ENCODE assay signal across 27 cellular contexts in genomic region chr1:205240569-205240968, GRCh38.
"Had no signal": no experiment of that assay in that cellular context is flagged by ENCODE, and none has a peak within 500 bp of the region (broad histone marks: within the 10 kb centered on the region; RNA-seq: fewer than 3 reads in every experiment).

No MANE protein-coding gene starts in this region.

- FAIRE-seq: bronchial epithelial cell, pancreas had no signal

- H3K27me3 ChIP-seq: neutrophil, pancreas, testis, vagina had no signal

- H3K9me3 ChIP-seq: neutrophil, pancreas, testis, vagina had no signal

- H3K27ac ChIP-seq: foreskin keratinocyte, neutrophil, pancreas, skin epidermis, testis, vagina had no signal

- H3K36me3 Mint-ChIP-seq: natural killer cell treated with Interleukin-12 subunit alpha and Interleukin-12 subunit beta and Interleukin-15 and Interleukin-18, amount 100 ng/mL, for 72 hours; WTC11 had no signal

- H3K36me3 ChIP-seq: neutrophil, pancreas, vagina had no signal

- H3K4me3 Mint-ChIP-seq: activated naive CD8-positive, alpha-beta T cell treated with anti-CD3 and anti-CD28 coated beads for 36 hours; dendritic cell treated with granulocyte-macrophage colony-stimulating factor and Interleukin-4, amounts not matched to agents 40 ng/mL and 50 ng/mL, for 4 days; natural killer cell treated with Interleukin-12 subunit alpha and Interleukin-12 subunit beta and Interleukin-15 and Interleukin-18, amount 100 ng/mL, for 72 hours; stimulated activated effector memory CD8-positive, alpha-beta T cell treated with anti-CD3 and anti-CD28 coated beads, Interleukin-12 subunit alpha, Interleukin-12 subunit beta, amount 100 ng/mL, for 72 hours; stimulated activated naive CD8-positive, alpha-beta T cell treated with anti-CD3 and anti-CD28 coated beads, Interleukin-15, amount 100 ng/mL, for 72 hours; T-helper 1 cell treated with Interleukin-12 subunit alpha and Interleukin-12 subunit beta and Interleukin-4 antibody, amounts not matched to agents 30 μg/mL and 1 μg/mL, for 36 hours; WTC11 had no signal

- H3K27me3 Mint-ChIP-seq: activated naive CD8-positive, alpha-beta T cell treated with anti-CD3 and anti-CD28 coated beads for 36 hours; dendritic cell treated with granulocyte-macrophage colony-stimulating factor and Interleukin-4, amounts not matched to agents 40 ng/mL and 50 ng/mL, for 4 days; stimulated activated naive CD8-positive, alpha-beta T cell treated with anti-CD3 and anti-CD28 coated beads, Interleukin-15, amount 100 ng/mL, for 72 hours had no signal

- H3K27ac Mint-ChIP-seq: activated naive CD8-positive, alpha-beta T cell treated with anti-CD3 and anti-CD28 coated beads for 36 hours; activated T-helper 2 cell treated with anti-CD3 and anti-CD28 coated beads, Interferon-gamma antibody, Interleukin-2, Interleukin-4, amounts not matched to agents 10 μg/mL and 5 μg/mL and 100 μg/mL, durations not matched to agents 14 hours and 24 hours and 36 hours; dendritic cell treated with granulocyte-macrophage colony-stimulating factor and Interleukin-4, amounts not matched to agents 40 ng/mL and 50 ng/mL, for 4 days; natural killer cell treated with Interleukin-12 subunit alpha and Interleukin-12 subunit beta and Interleukin-15 and Interleukin-18, amount 100 ng/mL, for 72 hours; stimulated activated effector memory CD8-positive, alpha-beta T cell treated with anti-CD3 and anti-CD28 coated beads, Interleukin-12 subunit alpha, Interleukin-12 subunit beta, amount 100 ng/mL, for 72 hours; stimulated activated naive CD8-positive, alpha-beta T cell treated with anti-CD3 and anti-CD28 coated beads, Interleukin-15, amount 100 ng/mL, for 72 hours; T-helper 1 cell treated with Interleukin-12 subunit alpha and Interleukin-12 subunit beta and Interleukin-4 antibody, amounts not matched to agents 30 μg/mL and 1 μg/mL, for 36 hours; WTC11 had no signal

- H3K4me1 ChIP-seq: foreskin keratinocyte, pancreas, vagina had no signal

- DNase-seq: activated naive CD4-positive, alpha-beta T cell treated with Interleukin-2 at 50 U/mL for 16 hours; activated naive CD8-positive, alpha-beta T cell treated with anti-CD3 and anti-CD28 coated beads for 36 hours; effector memory CD4-positive, alpha-beta T cell; foreskin keratinocyte; glutamatergic neuron; hippocampal formation; kidney glomerular epithelial cell; left ventricle myocardium superior; mammary epithelial cell; midbrain; right cardiac atrium; stimulated activated CD4-positive, alpha-beta T cell treated with anti-CD3 and anti-CD28 coated beads, Interleukin-2, amount 100 ng/mL, for 24 hours; stimulated activated naive CD8-positive, alpha-beta T cell treated with anti-CD3 and anti-CD28 coated beads, Interleukin-15, amount 100 ng/mL, for 72 hours; T1000; testis; trophoblast cell had no signal

- H3K4me3 ChIP-seq: pancreas, skin epidermis, testis, vagina had no signal

- H3K9me3 Mint-ChIP-seq: activated naive CD8-positive, alpha-beta T cell treated with anti-CD3 and anti-CD28 coated beads for 36 hours; activated T-helper 2 cell treated with anti-CD3 and anti-CD28 coated beads, Interferon-gamma antibody, Interleukin-2, Interleukin-4, amounts not matched to agents 10 μg/mL and 5 μg/mL and 100 μg/mL, durations not matched to agents 14 hours and 24 hours and 36 hours; dendritic cell treated with granulocyte-macrophage colony-stimulating factor and Interleukin-4, amounts not matched to agents 40 ng/mL and 50 ng/mL, for 4 days; natural killer cell treated with Interleukin-12 subunit alpha and Interleukin-12 subunit beta and Interleukin-15 and Interleukin-18, amount 100 ng/mL, for 72 hours; stimulated activated effector memory CD8-positive, alpha-beta T cell treated with anti-CD3 and anti-CD28 coated beads, Interleukin-12 subunit alpha, Interleukin-12 subunit beta, amount 100 ng/mL, for 72 hours; stimulated activated naive CD8-positive, alpha-beta T cell treated with anti-CD3 and anti-CD28 coated beads, Interleukin-15, amount 100 ng/mL, for 72 hours; T-helper 1 cell treated with Interleukin-12 subunit alpha and Interleukin-12 subunit beta and Interleukin-4 antibody, amounts not matched to agents 30 μg/mL and 1 μg/mL, for 36 hours; WTC11 had no signal

- ATAC-seq: foreskin keratinocyte; left ventricle myocardium superior; pancreas; right cardiac atrium; stimulated activated naive CD8-positive, alpha-beta T cell treated with anti-CD3 and anti-CD28 coated beads, Interleukin-15, amount 100 ng/mL, for 72 hours; WTC11 had no signal
